13 cellular contexts compared by ENCODE assay signal in the genomic region with DNA sequence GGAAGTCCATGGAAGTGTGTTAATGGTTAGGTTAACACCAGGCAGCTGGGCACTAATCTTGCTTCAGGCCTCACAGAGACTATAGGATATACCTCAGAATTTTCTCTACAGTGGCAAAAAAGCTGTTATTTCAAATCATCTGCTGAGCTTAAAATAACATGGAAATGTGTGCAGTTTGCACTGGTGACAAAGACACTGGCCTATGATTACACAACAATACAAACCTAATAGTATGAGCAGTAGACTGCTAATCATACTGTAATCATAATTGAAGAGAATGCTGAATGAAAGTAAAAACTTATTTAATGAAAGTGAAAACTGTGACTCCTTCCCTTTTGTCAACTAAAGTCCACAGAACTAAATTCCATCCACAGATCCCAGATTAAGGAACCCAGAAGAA.
"Had no signal": no experiment of that assay in that cellular context is flagged by ENCODE, and none has a peak within 500 bp of the region (broad histone marks: within the 10 kb centered on the region; RNA-seq: fewer than 3 reads in every experiment).

No MANE protein-coding gene starts in this region.

- H3K27ac Mint-ChIP-seq: mesothelial cell of epicardium, nephron progenitor cell had no signal

- DNase-seq: activated CD4-positive, alpha-beta T cell treated with anti-CD3 and anti-CD28 coated beads, Interleukin-2, amount 50 U/mL, for 48 hours; activated CD4-positive, CD25-positive, alpha-beta regulatory T cell treated with anti-CD3 and anti-CD28 coated beads, Interleukin-2, amount 50 U/mL, for 72 hours; activated T-cell treated with anti-CD3 and anti-CD28 coated beads, Interleukin-2, amount 50 U/mL, for 4 hours; islet precursor cell; nephron progenitor cell; stimulated activated CD4-positive, alpha-beta T cell treated with anti-CD3 and anti-CD28 coated beads, Interleukin-1b, Interleukin-23, amount 100 ng/mL, for 48 hours; T-helper 9 cell had no signal

- H3K36me3 ChIP-seq: esophagus muscularis mucosa, thoracic aorta had no signal

- H3K4me3 ChIP-seq: esophagus muscularis mucosa, hepatocyte, lung, thoracic aorta had no signal

- H3K9me3 ChIP-seq: thoracic aorta had no signal

- H3K36me3 Mint-ChIP-seq: mesothelial cell of epicardium had no signal

- H2AFZ ChIP-seq: hepatocyte had no signal

- H3K4me3 Mint-ChIP-seq: activated T-cell treated with anti-CD3 and anti-CD28 coated beads, Interleukin-2, amount 50 U/mL, for 4 hours; mesothelial cell of epicardium; nephron progenitor cell had no signal

- ATAC-seq: activated T-cell treated with anti-CD3 and anti-CD28 coated beads, Interleukin-2, amount 50 U/mL, for 4 hours; sciatic nerve had no signal

- H3K27me3 ChIP-seq: esophagus muscularis mucosa, hepatocyte had no signal

- H3K4me1 Mint-ChIP-seq: mesothelial cell of epicardium had no signal

- H3K27ac ChIP-seq: esophagus muscularis mucosa, hepatocyte, thoracic aorta had no signal

- H3K4me2 ChIP-seq: hepatocyte had no signal
